ENCODE assay signal across 20 cellular contexts in genomic region chr1:230387876-230388275, GRCh38. TPM values are rescaled to one million over a fixed set of nuclear protein-coding genes. Genes with fewer than 3 reads are reported as not detected.
DNase-seq lines count a peak whose midpoint lies in the region; ATAC-seq and TF ChIP-seq lines count a peak whose summit lies in the region.
"Had no signal": no experiment of that assay in that cellular context is flagged by ENCODE, and none has a peak within 500 bp of the region (broad histone marks: within the 10 kb centered on the region; RNA-seq: fewer than 3 reads in every experiment).

No MANE protein-coding gene starts in this region.

- H3K4me3 Mint-ChIP-seq in glutamatergic neuron (ENCODE audit: unreplicated experiment), result no peak overlapping the region
- H3K4me3 Mint-ChIP-seq: B cell; CD4-positive, alpha-beta T cell; CD8-positive, alpha-beta memory T cell; GM23338; HFFc6 had no signal

- TF ChIP-seq CTCF in left ventricle myocardium inferior (IDR thresholded peaks at IDR 0.05; ENCODE audit: borderline replicate concordance), result no peak
- no peak for TF ChIP-seq CTCF in glutamatergic neuron (IDR thresholded peaks at IDR 0.05; ENCODE audit: partially characterized antibody, unreplicated experiment)
- TF ChIP-seq CTCF in osteoblast (IDR thresholded peaks at IDR 0.05; ENCODE audit: extremely low read depth, low read depth, low read length), result no peak

- H3K27ac ChIP-seq in left ventricle myocardium inferior (replicated peaks) (no peak overlapping the region), osteoblast (ENCODE audit: low read depth, low read length) (no peak overlapping the region)
- H3K27ac ChIP-seq: 22Rv1, BLaER1, C4-2B had no signal

- H3K9me3 Mint-ChIP-seq in glutamatergic neuron (ENCODE audit: unreplicated experiment), result peaks cover 7% of the 10 kb centered on the region
- H3K9me3 Mint-ChIP-seq: CD4-positive, alpha-beta T cell; CD8-positive, alpha-beta memory T cell; GM23338 had no signal

- TF ChIP-seq POLR2A in GM18505 (IDR thresholded peaks at IDR 0.05; ENCODE audit: borderline replicate concordance, extremely low read depth, insufficient read depth, insufficient read length), result no peak

- H2AFZ ChIP-seq in osteoblast (ENCODE audit: low read length), result no peak overlapping the region
- H2AFZ ChIP-seq: GM23338 had no signal

- peak; percentile 51 for DNase-seq in cardiac septum (ENCODE audit: low spot score)
- DNase-seq in left ventricle myocardium inferior, result no peak
- no peak for DNase-seq in glutamatergic neuron
- DNase-seq in osteoblast (ENCODE audit: insufficient read length, low spot score, missing footprints), result peak; percentile 25
- DNase-seq in hypothalamus (lab: John Stamatoyannopoulos, UW), result no peak
- DNase-seq: CD4-positive, alpha-beta T cell; CD8-positive, alpha-beta memory T cell; DMS 273 treated with DMSO at 0.1 percent for 48 hours; DMS79; EL; GDM1; HFFc6 had no signal

- H3K27me3 Mint-ChIP-seq in glutamatergic neuron (ENCODE audit: unreplicated experiment), result peaks cover 15% of the 10 kb centered on the region

- H3K27ac Mint-ChIP-seq in glutamatergic neuron (ENCODE audit: unreplicated experiment), result peak overlapping the region; percentile 22
- H3K27ac Mint-ChIP-seq: B cell; CD4-positive, alpha-beta T cell; CD8-positive, alpha-beta memory T cell; HFFc6 had no signal

- H4K20me1 ChIP-seq in osteoblast (ENCODE audit: insufficient read depth, low read length), result no peaks in the 10 kb centered on the region
- H4K20me1 ChIP-seq: BLaER1 had no signal

- H3K27me3 ChIP-seq in left ventricle myocardium inferior (ENCODE audit: low read depth), result no peaks in the 10 kb centered on the region
- no peaks in the 10 kb centered on the region for H3K27me3 ChIP-seq in osteoblast (ENCODE audit: insufficient read depth, low read length)
- H3K27me3 ChIP-seq: BLaER1 had no signal

- no peak overlapping the region for H3K4me2 ChIP-seq in osteoblast (ENCODE audit: insufficient read depth, low read length)
- H3K4me2 ChIP-seq: BLaER1, GM23338 had no signal

- H3K4me1 Mint-ChIP-seq in glutamatergic neuron (ENCODE audit: low read depth, unreplicated experiment), result peaks cover 56% of the 10 kb centered on the region
- H3K4me1 Mint-ChIP-seq: B cell; CD8-positive, alpha-beta memory T cell had no signal

- H3K4me1 ChIP-seq in left ventricle myocardium inferior (peaks cover 27% of the 10 kb centered on the region), osteoblast (ENCODE audit: insufficient read depth, low read length) (no peaks in the 10 kb centered on the region)
- H3K4me1 ChIP-seq: HAP-1 had no signal

- H3K36me3 Mint-ChIP-seq in glutamatergic neuron (ENCODE audit: unreplicated experiment), result no peaks in the 10 kb centered on the region
- H3K36me3 Mint-ChIP-seq: CD8-positive, alpha-beta memory T cell had no signal

- H3K9me3 ChIP-seq in left ventricle myocardium inferior (replicated peaks) (no peaks in the 10 kb centered on the region), osteoblast (ENCODE audit: low read depth, low read length) (no peaks in the 10 kb centered on the region)
- H3K9me3 ChIP-seq: HAP-1 had no signal

- intact Hi-C loops in cardiac septum (cut with DNase I), result no loop called here
- intact Hi-C loops in left ventricle myocardium inferior (cut with micrococcal nuclease), result no loop called here

- no peaks in the 10 kb centered on the region for H3K79me2 ChIP-seq in osteoblast (ENCODE audit: insufficient read depth, low read length)

- ATAC-seq in GM18505 (IDR thresholded peaks at IDR 0.05; ENCODE audit: unreplicated experiment), result no peak
- ATAC-seq: GM12878, GM23338 had no signal

- H3K36me3 ChIP-seq in left ventricle myocardium inferior (no peaks in the 10 kb centered on the region), osteoblast (ENCODE audit: insufficient read depth, low read length) (no peaks in the 10 kb centered on the region)
- H3K36me3 ChIP-seq: BLaER1, HAP-1 had no signal

- H3K4me3 ChIP-seq in left ventricle myocardium inferior, result no peak overlapping the region
- no peak overlapping the region for H3K4me3 ChIP-seq in osteoblast (ENCODE audit: insufficient read depth, low read length)
- H3K4me3 ChIP-seq: BLaER1, GM12878, GM23338, HAP-1 had no signal

RNA-seq across cellular contexts. Expression of gene PGBD5, which starts 38.3 kb away (rescaled TPM):
- total RNA-seq in cardiac septum (14.0 TPM), left ventricle myocardium inferior (10.6 TPM), glutamatergic neuron (ENCODE audit: unreplicated experiment) (72.4 TPM), osteoblast (under 0.01 and 0.29 TPM in 2 replicates)
- total RNA-seq: B cell; CD4-positive, alpha-beta T cell; CD8-positive, alpha-beta memory T cell had no signal

Comparison
In these comparisons a context has a peak if more than half of its experiments do, and no peak if none do; other contexts are left out.
1. DNase-seq: peak in cardiac septum (single experiment) and osteoblast (single experiment); none in left ventricle myocardium inferior (single experiment), glutamatergic neuron (single experiment) and hypothalamus (0 of 51).